In the genomic region with DNA sequence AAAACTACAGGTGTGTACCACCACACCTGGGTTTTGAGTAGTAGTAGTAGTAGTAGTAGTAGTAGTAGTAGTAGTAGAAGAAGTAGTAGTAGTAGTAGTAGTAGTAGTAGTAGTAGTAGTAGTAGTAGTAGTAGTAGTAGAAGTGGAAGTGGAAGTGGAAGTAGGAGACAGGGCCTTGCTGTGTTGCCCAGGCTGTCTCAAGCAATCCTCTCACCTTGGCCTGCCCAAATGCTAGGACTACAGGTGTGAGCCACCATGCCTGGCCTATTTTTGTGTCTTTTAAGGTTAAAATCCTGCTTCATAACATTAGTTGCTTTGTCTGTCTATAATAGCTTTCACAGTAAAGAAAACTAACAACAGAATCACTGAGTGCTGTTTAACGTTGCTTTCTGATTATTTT, we compare ENCODE assay signal across 11 cellular contexts.
"Had no signal": no experiment of that assay in that cellular context is flagged by ENCODE, and none has a peak within 500 bp of the region (broad histone marks: within the 10 kb centered on the region; RNA-seq: fewer than 3 reads in every experiment).

No MANE protein-coding gene starts in this region.

- H3K4me2 ChIP-seq: KMS-11 had no signal

- H2AFZ ChIP-seq: GM23248 had no signal

- ATAC-seq: HCT116, HepG2 had no signal

- H3K9ac ChIP-seq: GM23248, KMS-11 had no signal

- H3K9me3 ChIP-seq: HAP-1 had no signal

- DNase-seq: GM23248, GOT3, H7, HFFc6, IMR-90, KBM-7 had no signal

- H3K27ac ChIP-seq: GM23248, HL-60, KMS-11 had no signal

- H3K4me1 ChIP-seq: HAP-1 had no signal

- FAIRE-seq: HepG2 had no signal

- H3K4me3 ChIP-seq: GM23248, HAP-1 had no signal
